8 cellular contexts compared by ENCODE assay signal in genomic region chr1:27634982-27635362, GRCh38. TPM values are rescaled to one million over a fixed set of nuclear protein-coding genes. Genes with fewer than 3 reads are reported as not detected.
DNase-seq lines count a peak whose midpoint lies in the region; ATAC-seq, FAIRE-seq and TF ChIP-seq lines count a peak whose summit lies in the region.

FGR (minus strand) TSS chr1:27635185; CDS start chr1:27623916, 11,269 bp downstream.

- no peaks in the 10 kb centered on the region for H3K9me3 Mint-ChIP-seq in stimulated activated naive CD8-positive, alpha-beta T cell treated with anti-CD3 and anti-CD28 coated beads, Interleukin-15, amount 100 ng/mL, for 72 hours

- no peaks in the 10 kb centered on the region for H3K27me3 Mint-ChIP-seq in stimulated activated naive CD8-positive, alpha-beta T cell treated with anti-CD3 and anti-CD28 coated beads, Interleukin-15, amount 100 ng/mL, for 72 hours

- H3K27me3 ChIP-seq in HUES6 (ENCODE audit: control insufficient read depth, insufficient read depth, low read length) = peaks cover 30% of the 10 kb centered on the region
- H3K27me3 ChIP-seq in K562 (ENCODE audit: control insufficient read depth in 2 of 2, insufficient read depth in 2 of 2, low read length in 2 of 2) = peaks cover 3 to 20% of the 10 kb centered on the region in 2 experiments; a peak in 3 of 5 replicates

- POLR2A ChIA-PET in K562 (lab: Yijun Ruan, JAX) = interaction anchor here (0.6 to 1.2 kb wide), 2 partner anchors 15 to 332 kb away, joined by 3 to 4 read pairs; no protein-coding TSS in a partner anchor

- no peaks in the 10 kb centered on the region for H3K9me1 ChIP-seq in K562 (ENCODE audit: control insufficient read depth, insufficient read depth, low read length)

- H3K36me3 ChIP-seq in HUES6 (ENCODE audit: control insufficient read depth, insufficient read depth, low read length) (no peaks in the 10 kb centered on the region), K562 (ENCODE audit: control insufficient read depth, insufficient read depth, low read length) (no peaks in the 10 kb centered on the region), kidney (ENCODE audit: control insufficient read depth in 1 of 2, insufficient read depth in 2 of 2, low read length in 2 of 2) (no peaks in the 10 kb centered on the region)

- no peak for TF ChIP-seq POLR2A in K562 (conservative IDR thresholded peaks at IDR 0.05)

- no TSS peak for BruUV-seq in K562 (replicated peaks; lab: Mats Ljungman, UMichigan)

- H3K4me1 ChIP-seq in HUES6 (ENCODE audit: control insufficient read depth, insufficient read depth, low read length) (peaks cover 23% of the 10 kb centered on the region; the same call in 1 of the 2 replicates), K562 (replicated peaks in 1 of 2; ENCODE audit: control insufficient read depth in 2 of 2, insufficient read depth in 2 of 2, low read length in 2 of 2) (peaks cover 13 to 17% of the 10 kb centered on the region in 2 experiments; a peak in 4 of 5 replicates), kidney (ENCODE audit: control insufficient read depth in 1 of 2, insufficient read depth in 1 of 2, low read depth in 1 of 2, low read length in 2 of 2) (peaks cover 13% of the 10 kb centered on the region in 2 donors)

- FAIRE-seq in K562 (lab: Jason Lieb, UNC) (no peak), kidney (lab: Jason Lieb, UNC) (no peak)

- no peak for TF ChIP-seq EP300 in K562 (IDR thresholded peaks at IDR 0.05; ENCODE audit: low read length)

- CTCF ChIA-PET in K562 (lab: Yijun Ruan, JAX; ENCODE audit: low intra/inter-chr PET ratio) = no interaction called here

- WGBS in K562 (ENCODE audit: insufficient coverage, low coverage, missing lambda C conversion rate) = 46% methylated on average over 19 of the region's 28 CpGs

- H2AFZ ChIP-seq in K562 (ENCODE audit: low read depth, low read length) = peak within 1 kb of the TSS; percentile 37

- H3K9me3 ChIP-seq in HUES6 (ENCODE audit: control insufficient read depth, insufficient read depth, low read depth, low read length) = no peaks in the 10 kb centered on the region
- H3K9me3 ChIP-seq in K562 (replicated peaks; ENCODE audit: control insufficient read depth, insufficient read depth, low read depth, low read length) = no peaks in the 10 kb centered on the region
- H3K9me3 ChIP-seq in kidney (ENCODE audit: control insufficient read depth in 1 of 2, low read length in 2 of 2) = no peaks in the 10 kb centered on the region

- TF ChIP-seq CTCF in K562 (IDR thresholded peaks at IDR 0.05 in 2 of 3, conservative IDR thresholded peaks at IDR 0.05 in 1 of 3; ENCODE audit: insufficient read depth in 2 of 3, low read depth in 1 of 3, low read length in 3 of 3) (no peak), kidney (IDR thresholded peaks at IDR 0.05; ENCODE audit: borderline replicate concordance, extremely low read depth, insufficient read depth) (no peak)

- ATAC-seq in K562 = no peak
- no peak for ATAC-seq in stimulated activated naive CD8-positive, alpha-beta T cell treated with anti-CD3 and anti-CD28 coated beads, Interleukin-15, amount 100 ng/mL, for 72 hours
- ATAC-seq in HG02623 (IDR thresholded peaks at IDR 0.05; ENCODE audit: unreplicated experiment) = no peak

- H3K9ac ChIP-seq in HUES6 (ENCODE audit: low read length) = peak within 1 kb of the TSS; percentile 53
- peak within 1 kb of the TSS in 1 of 2 experiments; percentile 79; a peak in 3 of 4 replicates for H3K9ac ChIP-seq in K562 (ENCODE audit: insufficient read depth in 1 of 2, low read depth in 2 of 2, low read length in 2 of 2)
- H3K9ac ChIP-seq in kidney (ENCODE audit: low read length in 2 of 2) = peak within 1 kb of the TSS; percentile 34 to 55

- no peak within 1 kb of the TSS for H3K27ac ChIP-seq in HUES6 (ENCODE audit: low read depth, low read length)
- no peak within 1 kb of the TSS for H3K27ac ChIP-seq in K562 (ENCODE audit: extremely low read depth, low read depth, low read length)
- H3K27ac ChIP-seq in kidney (ENCODE audit: low read depth in 2 of 2, low read length in 2 of 2) = peak within 1 kb of the TSS; percentile 47 to 63

- no peaks in the 10 kb centered on the region for H3K79me2 ChIP-seq in K562 (ENCODE audit: control insufficient read depth, insufficient read depth, low read length)

- in situ Hi-C loops in K562 (cut with MboI) = no loop called here

- H3K4me1 Mint-ChIP-seq in stimulated activated naive CD8-positive, alpha-beta T cell treated with anti-CD3 and anti-CD28 coated beads, Interleukin-15, amount 100 ng/mL, for 72 hours = peaks cover 72% of the 10 kb centered on the region

- H4K20me1 ChIP-seq in K562 (replicated peaks; ENCODE audit: control insufficient read depth, insufficient read depth, low read length) = no peaks in the 10 kb centered on the region

- DNase-seq in K562 (ENCODE audit: extremely low read depth in 1 of 4, low spot score in 3 of 4) = no peak
- no peak for DNase-seq in kidney
- DNase-seq in stimulated activated naive CD8-positive, alpha-beta T cell treated with anti-CD3 and anti-CD28 coated beads, Interleukin-15, amount 100 ng/mL, for 72 hours = no peak
- DNase-seq in C1 segment of cervical spinal cord (lab: John Stamatoyannopoulos, UW) = no peak
- DNase-seq in foreskin melanocyte = no peak
- no peak for DNase-seq in kidney glomerular epithelial cell (lab: John Stamatoyannopoulos, UW)

- H3K4me3 Mint-ChIP-seq in stimulated activated naive CD8-positive, alpha-beta T cell treated with anti-CD3 and anti-CD28 coated beads, Interleukin-15, amount 100 ng/mL, for 72 hours = peak within 1 kb of the TSS; percentile 66 to 69

- H3K4me2 ChIP-seq in K562 (ENCODE audit: insufficient read depth, low read length) = peak within 1 kb of the TSS; percentile 36

- no peak for TF ChIP-seq RAD21 in K562 (CRISPR knock-in tag; conservative IDR thresholded peaks at IDR 0.05 in 1 of 2, IDR thresholded peaks at IDR 0.05 in 1 of 2)

- intact Hi-C loops in K562 (cut with micrococcal nuclease) (no loop called here), kidney (cut with DNase I) (no loop called here)

- H3K4me3 ChIP-seq in HUES6 (ENCODE audit: low read depth, low read length) (peak within 1 kb of the TSS; percentile 65), K562 (peak within 1 kb of the TSS; percentile 15; the same call in 1 of the 2 replicates), kidney (ENCODE audit: low read length in 2 of 2) (peak within 1 kb of the TSS; percentile 52 to 60)

- H3K27ac Mint-ChIP-seq in stimulated activated naive CD8-positive, alpha-beta T cell treated with anti-CD3 and anti-CD28 coated beads, Interleukin-15, amount 100 ng/mL, for 72 hours = no peak within 1 kb of the TSS

TF ChIP-seq in K562, 482 proteins besides CTCF, POLR2A, EP300 and RAD21:
- TF ChIP-seq, protein P1, sequence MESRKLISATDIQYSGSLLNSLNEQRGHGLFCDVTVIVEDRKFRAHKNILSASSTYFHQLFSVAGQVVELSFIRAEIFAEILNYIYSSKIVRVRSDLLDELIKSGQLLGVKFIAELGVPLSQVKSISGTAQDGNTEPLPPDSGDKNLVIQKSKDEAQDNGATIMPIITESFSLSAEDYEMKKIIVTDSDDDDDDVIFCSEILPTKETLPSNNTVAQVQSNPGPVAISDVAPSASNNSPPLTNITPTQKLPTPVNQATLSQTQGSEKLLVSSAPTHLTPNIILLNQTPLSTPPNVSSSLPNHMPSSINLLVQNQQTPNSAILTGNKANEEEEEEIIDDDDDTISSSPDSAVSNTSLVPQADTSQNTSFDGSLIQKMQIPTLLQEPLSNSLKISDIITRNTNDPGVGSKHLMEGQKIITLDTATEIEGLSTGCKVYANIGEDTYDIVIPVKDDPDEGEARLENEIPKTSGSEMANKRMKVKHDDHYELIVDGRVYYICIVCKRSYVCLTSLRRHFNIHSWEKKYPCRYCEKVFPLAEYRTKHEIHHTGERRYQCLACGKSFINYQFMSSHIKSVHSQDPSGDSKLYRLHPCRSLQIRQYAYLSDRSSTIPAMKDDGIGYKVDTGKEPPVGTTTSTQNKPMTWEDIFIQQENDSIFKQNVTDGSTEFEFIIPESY (CRISPR knock-in tag; IDR thresholded peaks at IDR 0.05) = peak; percentile 20; the same call in 1 of the 2 replicates
- TF ChIP-seq ZNF134 (CRISPR knock-in tag; conservative IDR thresholded peaks at IDR 0.05) = no peak

RNA-seq across cellular contexts. Expression of gene FGR, which starts in this region (rescaled TPM):
- not detected in 2 replicates for total RNA-seq in K562 (2011; cell fraction: chromatin; rRNA removed; ENCODE audit: low replicate concordance)
- not detected in 2 replicates for total RNA-seq in K562 (2011; cell fraction: nucleolus; rRNA removed)
- not detected in 2 replicates for total RNA-seq in K562 (2011; cell fraction: nucleoplasm; rRNA removed)
- total RNA-seq in K562 (2014; rRNA removed) (not detected in 2 replicates), K562 (2014; rRNA removed; fragmentation: Illumina TruSeq; extraction: Trizol) (not detected in 2 replicates), K562 (2015; rRNA removed; fragmentation: Illumina TruSeq; extraction: Trizol) (not detected in 2 replicates), K562 (2021) (0.11 and 0.38 TPM in 2 replicates), kidney (23.3 TPM)
- polyA plus RNA-seq in K562 (2011; rRNA removed) (0.04 TPM in 1 of 2 replicates, not detected in the other), K562 (2014; fragmentation: Illumina TruSeq; extraction: Trizol) (not detected in 2 replicates), K562 (2014; fragmentation: Nextera tagmentation; extraction: Ambion mirVana) (not detected), K562 (2014; rRNA removed) (not detected in 2 replicates), kidney (ENCODE audit: insufficient read depth, low read depth, low replicate concordance) (2.5 TPM)
- polyA plus RNA-seq in K562 (2011; cell fraction: cytosol; rRNA removed) = 0.06 TPM in 1 of 2 replicates, not detected in the other
- 0.20 TPM in 1 of 2 replicates, not detected in the other for polyA plus RNA-seq in K562 (2011; cell fraction: nucleus; rRNA removed)
- not detected in 2 replicates for polyA plus RNA-seq in K562 (2012)
- polyA minus RNA-seq in K562 (2011; rRNA and poly(A)+ RNA removed) = not detected in 2 replicates
- not detected in 2 replicates for polyA minus RNA-seq in K562 (2011; cell fraction: cytosol; rRNA and poly(A)+ RNA removed)
- polyA minus RNA-seq in K562 (2011; cell fraction: nucleus; rRNA and poly(A)+ RNA removed) = not detected in 2 replicates

Comparison
In these comparisons a context has a peak if more than half of its experiments do, and no peak if none do; other contexts are left out.
1. RNA of gene FGR (total RNA-seq): 23.3 TPM in kidney (single experiment); 0.11 to 0.38 TPM in K562; every median in the first group is over 10 times any median in the second.
2. H3K27ac ChIP-seq: peak in kidney (2 of 2); none in HUES6 (single experiment) and K562 (single experiment).
3. H3K4me3 ChIP-seq: peak in every context shown above with its lines; median percentile 65 in HUES6; 56 in kidney; 15 in K562.